Comparison of ENCODE assay signal across 16 cellular contexts in the genomic region with DNA sequence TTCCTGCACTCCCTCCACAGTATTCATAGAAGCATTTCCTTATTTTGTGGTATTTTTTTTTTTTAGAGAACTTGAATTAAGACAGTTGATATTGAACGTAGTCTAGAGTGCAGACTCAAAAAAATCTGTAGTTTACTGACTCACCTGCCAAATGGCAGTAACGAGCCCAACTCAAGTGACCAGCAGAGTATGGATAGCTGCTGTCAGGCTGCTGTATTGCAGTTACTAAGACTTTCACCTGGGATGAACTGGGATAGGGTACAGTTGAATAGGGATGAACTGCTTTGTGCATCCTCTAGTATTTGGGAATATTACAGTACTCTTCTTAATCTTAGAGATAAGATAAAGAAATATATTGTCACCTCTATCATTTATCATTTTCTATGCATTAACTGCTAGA. TPM values are rescaled to one million over a fixed set of nuclear protein-coding genes. Genes with fewer than 3 reads are reported as not detected.
"Had no signal": no experiment of that assay in that cellular context is flagged by ENCODE, and none has a peak within 500 bp of the region (broad histone marks: within the 10 kb centered on the region; RNA-seq: fewer than 3 reads in every experiment).

No MANE protein-coding gene starts in this region.

- H3K4me1 ChIP-seq: heart left ventricle, suprapubic skin, thyroid gland had no signal

- H3K27me3 ChIP-seq: heart left ventricle, ovary, suprapubic skin, thyroid gland had no signal

- ATAC-seq: esophagus mucosa; heart left ventricle; left lobe of liver; mucosa of descending colon; naive thymus-derived CD8-positive, alpha-beta T cell; right cardiac atrium; stimulated activated naive CD8-positive, alpha-beta T cell treated with anti-CD3 and anti-CD28 coated beads, Interleukin-15, Interleukin-2, amounts not matched to agents 100 U/mL and 50 U/mL, for 24 hours had no signal

- H3K27ac ChIP-seq: heart left ventricle, ovary, suprapubic skin, thyroid gland had no signal

- H3K4me3 ChIP-seq: heart left ventricle, mucosa of descending colon, ovary, suprapubic skin, thyroid gland had no signal

- DNase-seq: effector memory CD4-positive, alpha-beta T cell; heart left ventricle; islet precursor cell; mammary epithelial cell; mucosa of descending colon; naive thymus-derived CD8-positive, alpha-beta T cell; nucleus accumbens; ovary; right cardiac atrium; small intestine; stimulated activated CD4-positive, alpha-beta T cell treated with anti-CD3 and anti-CD28 coated beads, Interleukin-12 subunit alpha, Interleukin-12 subunit beta, amount 100 ng/mL, for 4 hours; stimulated activated naive CD8-positive, alpha-beta T cell treated with anti-CD3 and anti-CD28 coated beads, Interleukin-15, Interleukin-2, amounts not matched to agents 100 U/mL and 50 U/mL, for 24 hours; thyroid gland had no signal

- H3K36me3 ChIP-seq: heart left ventricle, ovary, suprapubic skin, thyroid gland had no signal

RNA-seq across cellular contexts. Expression of a gene that starts 7.0 kb away (rescaled TPM):
- polyA plus RNA-seq: naive thymus-derived CD8-positive, alpha-beta T cell had no signal
